Comparison of ENCODE assay signal across 9 cellular contexts in genomic region chr1:167439301-167439988, GRCh38.
DNase-seq lines count a peak whose midpoint lies in the region; FAIRE-seq and TF ChIP-seq lines count a peak whose summit lies in the region.
"Had no signal": no experiment of that assay in that cellular context is flagged by ENCODE, and none has a peak within 500 bp of the region (broad histone marks: within the 10 kb centered on the region; RNA-seq: fewer than 3 reads in every experiment).

No MANE protein-coding gene starts in this region.

- TF ChIP-seq CTCF in KMS-11 (conservative IDR thresholded peaks at IDR 0.05; ENCODE audit: low read depth, low read length): peak; percentile 55
- TF ChIP-seq CTCF in neural progenitor cell (IDR thresholded peaks at IDR 0.05): peak; percentile 44

- peaks cover 20% of the 10 kb centered on the region for H3K9me3 Mint-ChIP-seq in neural progenitor cell

- H3F3A ChIP-seq in neural progenitor cell (ENCODE audit: low read depth): no peaks in the 10 kb centered on the region

- H3K4me1 ChIP-seq in KMS-11 (ENCODE audit: low read depth, poor library complexity, severe bottlenecking) (peaks cover 8% of the 10 kb centered on the region), neural progenitor cell (no peaks in the 10 kb centered on the region)

- no peaks in the 10 kb centered on the region for H4K20me1 ChIP-seq in KMS-11 (ENCODE audit: insufficient read depth)
- no peaks in the 10 kb centered on the region for H4K20me1 ChIP-seq in neural progenitor cell (ENCODE audit: low read depth)

- H3K27me3 ChIP-seq in KMS-11 (ENCODE audit: insufficient read depth, low read depth): no peaks in the 10 kb centered on the region
- peaks cover 32% of the 10 kb centered on the region for H3K27me3 ChIP-seq in neural progenitor cell

- H3K9me3 ChIP-seq in neural progenitor cell (ENCODE audit: low read depth): no peaks in the 10 kb centered on the region

- FAIRE-seq in frontal cortex (lab: Jason Lieb, UNC): no peak

- peak overlapping the region; percentile 66 for H3K4me3 ChIP-seq in KMS-11 (IDR thresholded peaks at IDR 0.05; ENCODE audit: insufficient read depth, low read depth, low read length)
- peak overlapping the region; percentile 40 for H3K4me3 ChIP-seq in neural progenitor cell

- H3K27me3 Mint-ChIP-seq in neural progenitor cell (ENCODE audit: insufficient read depth, low read depth): peaks cover 21% of the 10 kb centered on the region

- H3K4me1 Mint-ChIP-seq in neural progenitor cell: peaks cover 33% of the 10 kb centered on the region

- H2AFZ ChIP-seq in KMS-11 (ENCODE audit: low read depth) (peak overlapping the region; percentile 63), neural progenitor cell (replicated peaks) (peak overlapping the region; percentile 83)

- H3K9ac ChIP-seq in KMS-11 (peak overlapping the region; percentile 6; the same call in 1 of the 2 replicates), neural progenitor cell (no peak overlapping the region)

- peak overlapping the region; percentile 15 for H3K4me2 ChIP-seq in KMS-11
- H3K4me2 ChIP-seq in neural progenitor cell: peak overlapping the region; percentile 80

- H3K27ac ChIP-seq in KMS-11 (no peak overlapping the region), neural progenitor cell (no peak overlapping the region)
- H3K27ac ChIP-seq: epithelial cell of prostate had no signal

- peak; percentile 48 for DNase-seq in SIG-M5 treated with dmso at 0.1 percent for 504 hours (lab: John Stamatoyannopoulos, UW; ENCODE audit: unreplicated experiment)
- no peak for DNase-seq in SIG-M5 (lab: John Stamatoyannopoulos, UW)
- peak; percentile 67 for DNase-seq in activated CD8-positive, alpha-beta memory T cell treated with anti-CD3 and anti-CD28 coated beads, Interleukin-2, amount 50 U/mL, for 48 hours
- peak; percentile 36 to 69 for DNase-seq in frontal cortex (ENCODE audit: low spot score in 2 of 2)
- DNase-seq in neural progenitor cell (ENCODE audit: low spot score): peak; percentile 87
- DNase-seq in ureter (ENCODE audit: low spot score): no peak
- DNase-seq in NK-92 treated with Interleukin-12 subunit alpha and Interleukin-12 subunit beta, amount 100 ng/mL, for 24 hours (lab: John Stamatoyannopoulos, UW): no peak

- peak overlapping the region; percentile 24 for H3K27ac Mint-ChIP-seq in neural progenitor cell

- H3K36me3 ChIP-seq in KMS-11 (ENCODE audit: insufficient read depth) (no peaks in the 10 kb centered on the region), neural progenitor cell (no peaks in the 10 kb centered on the region)

- H3K4me3 Mint-ChIP-seq in neural progenitor cell: peak overlapping the region; percentile 11

- peaks cover 5% of the 10 kb centered on the region for H3K36me3 Mint-ChIP-seq in neural progenitor cell

- H3K79me2 ChIP-seq in KMS-11 (ENCODE audit: insufficient read depth, low read depth) (no peaks in the 10 kb centered on the region), neural progenitor cell (ENCODE audit: low read depth) (no peaks in the 10 kb centered on the region)

Comparison
In these comparisons a context has a peak if more than half of its experiments do, and no peak if none do; other contexts are left out.
1. DNase-seq: peak in SIG-M5 treated with dmso at 0.1 percent for 504 hours (single experiment), activated CD8-positive, alpha-beta memory T cell treated with anti-CD3 and anti-CD28 coated beads, Interleukin-2, amount 50 U/mL, for 48 hours (single experiment), frontal cortex (2 of 2) and neural progenitor cell (single experiment); none in SIG-M5 (single experiment), ureter (single experiment) and NK-92 treated with Interleukin-12 subunit alpha and Interleukin-12 subunit beta, amount 100 ng/mL, for 24 hours (single experiment).